ENCODE assay signal across 15 cellular contexts in genomic region chr19:15291089-15291488, GRCh38. TPM values are rescaled to one million over a fixed set of nuclear protein-coding genes. Genes with fewer than 3 reads are reported as not detected.
DNase-seq lines count a peak whose midpoint lies in the region; ATAC-seq and TF ChIP-seq lines count a peak whose summit lies in the region.
"Had no signal": no experiment of that assay in that cellular context is flagged by ENCODE, and none has a peak within 500 bp of the region (broad histone marks: within the 10 kb centered on the region; RNA-seq: fewer than 3 reads in every experiment).

No MANE protein-coding gene starts in this region.

- RAD21 ChIA-PET in HCT116 (lab: Charles Lee; ENCODE audit: low non-redundant PET in 1 of 2, low total read pairs in 2 of 2, uncharacterized antibody in 2 of 2, unreplicated experiment in 2 of 2) = no interaction called here

- H3K4me1 ChIP-seq in HCT116 (ENCODE audit: control insufficient read depth in 1 of 2, insufficient read depth in 2 of 2, low read length in 2 of 2) = peaks cover 0 to 3% of the 10 kb centered on the region in 2 experiments; a peak in 1 of 4 replicates

- no peaks in the 10 kb centered on the region for H3K36me3 ChIP-seq in HCT116 (ENCODE audit: control insufficient read depth in 1 of 2, insufficient read depth in 2 of 2, low read length in 2 of 2)

- no peak for ATAC-seq in CD4-positive, alpha-beta T cell (ENCODE audit: poor library complexity)
- ATAC-seq in HCT116 = no peak
- no peak for ATAC-seq in activated naive CD8-positive, alpha-beta T cell treated with anti-CD3 and anti-CD28 coated beads, Interleukin-2, amount 50 U/mL, for 24 hours
- no peak for ATAC-seq in natural killer cell treated with Interleukin-12 subunit alpha and Interleukin-12 subunit beta and Interleukin-15 and Interleukin-18, amount 100 ng/mL, for 72 hours
- ATAC-seq in HG02840 (IDR thresholded peaks at IDR 0.05; ENCODE audit: low FRiP score, unreplicated experiment) = no peak
- no peak for ATAC-seq in HG02623 (IDR thresholded peaks at IDR 0.05; ENCODE audit: unreplicated experiment)

- intact Hi-C loops in CD4-positive, alpha-beta T cell (cut with DNase I, micrococcal nuclease) = loop anchor here in 1 of 2 experiments (2.0 kb wide), 1 partner anchor 14 kb away; no protein-coding TSS in a partner anchor
- intact Hi-C loops in HCT116 (cut with micrococcal nuclease) = no loop called here

- H3K27me3 ChIP-seq in CD4-positive, alpha-beta T cell (ENCODE audit: control insufficient read depth, insufficient read depth, low read length) = no peaks in the 10 kb centered on the region
- H3K27me3 ChIP-seq in HCT116 (ENCODE audit: insufficient read depth, low read length) = no peaks in the 10 kb centered on the region
- H3K27me3 ChIP-seq: hepatocyte had no signal

- H3K27ac Mint-ChIP-seq in CD4-positive, alpha-beta T cell = peak overlapping the region; percentile 73
- peak overlapping the region; percentile 77 for H3K27ac Mint-ChIP-seq in activated naive CD8-positive, alpha-beta T cell treated with anti-CD3 and anti-CD28 coated beads, Interleukin-2, amount 50 U/mL, for 24 hours
- peak overlapping the region; percentile 31 to 35 for H3K27ac Mint-ChIP-seq in natural killer cell treated with Interleukin-12 subunit alpha and Interleukin-12 subunit beta and Interleukin-15 and Interleukin-18, amount 100 ng/mL, for 72 hours

- no peak for DNase-seq in CD4-positive, alpha-beta T cell
- DNase-seq in HCT116 (ENCODE audit: low read depth, low spot score) (no peak), ecto neural progenitor cell (ENCODE audit: low spot score) (no peak)
- no peak for DNase-seq in activated naive CD8-positive, alpha-beta T cell treated with anti-CD3 and anti-CD28 coated beads, Interleukin-2, amount 50 U/mL, for 24 hours
- DNase-seq in natural killer cell treated with Interleukin-12 subunit alpha and Interleukin-12 subunit beta and Interleukin-15 and Interleukin-18, amount 100 ng/mL, for 72 hours (ENCODE audit: low spot score) = no peak
- DNase-seq: aorta; DMS 273 treated with DMSO at 0.1 percent for 48 hours; NCI-H2029 treated with DMSO at 0.1 percent for 48 hours; stimulated activated CD4-positive, alpha-beta T cell treated with anti-CD3 and anti-CD28 coated beads, Interleukin-4, amount 100 ng/mL, for 24 hours had no signal

- no peaks in the 10 kb centered on the region for H3K9me3 Mint-ChIP-seq in CD4-positive, alpha-beta T cell
- no peaks in the 10 kb centered on the region for H3K9me3 Mint-ChIP-seq in activated naive CD8-positive, alpha-beta T cell treated with anti-CD3 and anti-CD28 coated beads, Interleukin-2, amount 50 U/mL, for 24 hours
- no peaks in the 10 kb centered on the region for H3K9me3 Mint-ChIP-seq in natural killer cell treated with Interleukin-12 subunit alpha and Interleukin-12 subunit beta and Interleukin-15 and Interleukin-18, amount 100 ng/mL, for 72 hours

- no peaks in the 10 kb centered on the region for H3K27me3 Mint-ChIP-seq in CD4-positive, alpha-beta T cell
- no peaks in the 10 kb centered on the region for H3K27me3 Mint-ChIP-seq in activated naive CD8-positive, alpha-beta T cell treated with anti-CD3 and anti-CD28 coated beads, Interleukin-2, amount 50 U/mL, for 24 hours
- no peaks in the 10 kb centered on the region for H3K27me3 Mint-ChIP-seq in natural killer cell treated with Interleukin-12 subunit alpha and Interleukin-12 subunit beta and Interleukin-15 and Interleukin-18, amount 100 ng/mL, for 72 hours

- H3K4me1 Mint-ChIP-seq in CD4-positive, alpha-beta T cell (ENCODE audit: low read depth) = peaks cover 99% of the 10 kb centered on the region
- H3K4me1 Mint-ChIP-seq in activated naive CD8-positive, alpha-beta T cell treated with anti-CD3 and anti-CD28 coated beads, Interleukin-2, amount 50 U/mL, for 24 hours = peaks cover 97% of the 10 kb centered on the region
- H3K4me1 Mint-ChIP-seq in natural killer cell treated with Interleukin-12 subunit alpha and Interleukin-12 subunit beta and Interleukin-15 and Interleukin-18, amount 100 ng/mL, for 72 hours (ENCODE audit: low read depth in 2 of 2) = peaks cover 75 to 85% of the 10 kb centered on the region in 2 donors

- no peak for TF ChIP-seq RAD21 in HCT116 (IDR thresholded peaks at IDR 0.05; ENCODE audit: low read depth)

- H3K36me3 Mint-ChIP-seq in CD4-positive, alpha-beta T cell (ENCODE audit: low read depth) = peaks cover 8% of the 10 kb centered on the region
- peaks cover 11% of the 10 kb centered on the region for H3K36me3 Mint-ChIP-seq in activated naive CD8-positive, alpha-beta T cell treated with anti-CD3 and anti-CD28 coated beads, Interleukin-2, amount 50 U/mL, for 24 hours (ENCODE audit: low read depth)
- no peaks in the 10 kb centered on the region for H3K36me3 Mint-ChIP-seq in natural killer cell treated with Interleukin-12 subunit alpha and Interleukin-12 subunit beta and Interleukin-15 and Interleukin-18, amount 100 ng/mL, for 72 hours

- H3K27ac ChIP-seq in CD4-positive, alpha-beta T cell (ENCODE audit: low read depth, low read length) = no peak overlapping the region
- no peak overlapping the region for H3K27ac ChIP-seq in HCT116 (ENCODE audit: low read depth, low read length)
- H3K27ac ChIP-seq: hepatocyte, KMS-11 had no signal

- no peak for TF ChIP-seq CTCF in CD4-positive, alpha-beta T cell (IDR thresholded peaks at IDR 0.05)
- no peak for TF ChIP-seq CTCF in HCT116 (IDR thresholded peaks at IDR 0.05 in 2 of 3, conservative IDR thresholded peaks at IDR 0.05 in 1 of 3; ENCODE audit: borderline replicate concordance in 1 of 3, insufficient read depth in 1 of 3, low read depth in 2 of 3, low read length in 2 of 3)

- no peak for TF ChIP-seq POLR2A in HCT116 (IDR thresholded peaks at IDR 0.05; ENCODE audit: borderline replicate concordance, extremely low read depth, insufficient read depth, insufficient read length)

- H3K9me3 ChIP-seq in CD4-positive, alpha-beta T cell (ENCODE audit: control insufficient read depth, low read length) = no peaks in the 10 kb centered on the region
- H3K9me3 ChIP-seq in HCT116 (ENCODE audit: control insufficient read depth in 1 of 2, insufficient read depth in 1 of 2, low read depth in 1 of 2, low read length in 2 of 2) = no peaks in the 10 kb centered on the region

- POLR2A ChIA-PET in CD4-positive, alpha-beta T cell (lab: Charles Lee) = interaction anchor here (1.1 to 3.7 kb wide), 4 partner anchors 8 to 128 kb away, joined by 4 to 19 read pairs (median 4); partner anchors contain the start of genes AKAP8 and AKAP8L
- POLR2A ChIA-PET in HCT116 (lab: Charles Lee) = no interaction called here

- no peak overlapping the region for H2AFZ ChIP-seq in HCT116 (ENCODE audit: low read depth, low read length, poor library complexity, severe bottlenecking)
- H2AFZ ChIP-seq: hepatocyte had no signal

- CTCF ChIA-PET in CD4-positive, alpha-beta T cell (lab: Charles Lee) = interaction anchor here (1.0 kb wide), 1 partner anchor 9 kb away, joined by 4 read pairs; no protein-coding TSS in a partner anchor
- CTCF ChIA-PET in HCT116 (lab: Charles Lee) = no interaction called here

- no peaks in the 10 kb centered on the region for H3K9me2 ChIP-seq in HCT116 (ENCODE audit: insufficient read depth)

- H3K4me2 ChIP-seq in HCT116 (ENCODE audit: low read length) = no peak overlapping the region
- H3K4me2 ChIP-seq: hepatocyte, KMS-11 had no signal

- no TSS peak for BruUV-seq in HCT116 (replicated peaks; lab: Mats Ljungman, UMichigan)

- peaks cover 15% of the 10 kb centered on the region; the same call in 1 of the 2 replicates for H4K20me1 ChIP-seq in HCT116 (ENCODE audit: insufficient read depth)

- H3K79me2 ChIP-seq in HCT116 (ENCODE audit: insufficient read depth, low read length) = peaks cover 98% of the 10 kb centered on the region

- no peak overlapping the region for H3K9ac ChIP-seq in HCT116 (ENCODE audit: low read length)
- H3K9ac ChIP-seq: KMS-11 had no signal

- no peak overlapping the region for H3K4me3 ChIP-seq in HCT116 (replicated peaks in 1 of 2; ENCODE audit: low read depth in 1 of 2, low read length in 2 of 2)
- H3K4me3 ChIP-seq: hepatocyte, lung had no signal

- peak overlapping the region; percentile 21 for H3K4me3 Mint-ChIP-seq in CD4-positive, alpha-beta T cell
- no peak overlapping the region for H3K4me3 Mint-ChIP-seq in activated naive CD8-positive, alpha-beta T cell treated with anti-CD3 and anti-CD28 coated beads, Interleukin-2, amount 50 U/mL, for 24 hours
- no peak overlapping the region for H3K4me3 Mint-ChIP-seq in natural killer cell treated with Interleukin-12 subunit alpha and Interleukin-12 subunit beta and Interleukin-15 and Interleukin-18, amount 100 ng/mL, for 72 hours

TF ChIP-seq in HCT116, 20 proteins besides CTCF, POLR2A, EP300 and RAD21:
- TF ChIP-seq FOSL1 (IDR thresholded peaks at IDR 0.05; ENCODE audit: low read depth) = peak; percentile 55
- no peak for TF ChIP-seq EZH2 (IDR thresholded peaks at IDR 0.05)
TF ChIP-seq in HCT116: peak in this region for 1.

RNA-seq across cellular contexts. Expression of gene BRD4, which starts 41.2 kb away (rescaled TPM):
- total RNA-seq in CD4-positive, alpha-beta T cell = 100 to 1,000 TPM; 101 to 102 TPM
- 52.9 TPM for total RNA-seq in HCT116 (2021; ENCODE audit: unreplicated experiment)
- polyA plus RNA-seq in HCT116 (2012) = 22.3 and 30.2 TPM in 2 replicates
- total RNA-seq in natural killer cell treated with Interleukin-12 subunit alpha and Interleukin-12 subunit beta and Interleukin-15 and Interleukin-18, amount 100 ng/mL, for 72 hours = 100 to 1,000 TPM; 111 to 161 TPM

RNA-seq across cellular contexts. Expression of gene EPHX3, which starts 58.8 kb away (rescaled TPM):
- total RNA-seq in CD4-positive, alpha-beta T cell = not detected
- total RNA-seq in HCT116 (2021; ENCODE audit: unreplicated experiment) = 0.12 TPM
- polyA plus RNA-seq in HCT116 (2012) = 0.21 TPM in 1 of 2 replicates, not detected in the other
- total RNA-seq in natural killer cell treated with Interleukin-12 subunit alpha and Interleukin-12 subunit beta and Interleukin-15 and Interleukin-18, amount 100 ng/mL, for 72 hours = 1 to 10 TPM in 1 of 2 donors, under 1 TPM in 1; 0.81 to 1.0 TPM
- total RNA-seq: T-helper 1 cell treated with Interleukin-12 subunit alpha and Interleukin-12 subunit beta and Interleukin-4 antibody, amounts not matched to agents 30 ng/mL and 1 ng/mL, for 36 hours had no signal
